1 cellular context compared by ENCODE assay signal in the genomic region with DNA sequence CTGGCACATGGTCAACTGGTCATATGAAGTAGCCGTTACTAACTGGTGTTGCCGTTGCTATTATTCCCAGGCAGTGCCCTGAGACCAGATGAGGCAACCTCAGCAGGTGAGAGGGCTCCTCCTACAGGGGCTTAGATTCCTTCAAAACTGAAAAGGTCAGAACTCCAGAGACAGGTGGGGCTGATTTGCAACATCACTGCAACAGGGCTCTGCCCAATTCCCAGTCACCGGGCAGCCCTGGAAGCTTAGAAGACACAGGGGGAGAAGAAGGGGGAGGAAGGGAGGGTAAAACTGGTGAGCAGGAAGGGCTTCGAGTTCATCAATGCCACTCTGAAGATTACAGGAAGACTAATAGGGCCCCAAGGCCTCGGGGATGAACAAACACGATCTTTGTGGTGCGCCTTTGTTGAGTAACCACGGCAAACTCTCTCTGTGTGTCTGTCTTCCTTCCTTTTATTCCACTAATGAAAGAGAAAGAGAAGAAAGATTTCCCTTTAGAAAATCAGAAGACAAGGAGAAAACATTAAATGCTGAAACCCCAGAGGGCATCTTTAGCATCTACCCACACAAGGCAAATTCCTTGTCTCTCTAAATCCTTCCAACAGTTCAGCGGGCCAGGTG.
A peak's percentile ranks its signal among the peaks of the same experiment; 100 is the strongest.
TF ChIP-seq lines count a peak whose summit lies in the region.

No MANE protein-coding gene starts in this region.

TF ChIP-seq in H1, 55 proteins besides CTCF, POLR2A, EP300 and RAD21:
- TF ChIP-seq GABPA (IDR thresholded peaks at IDR 0.05; ENCODE audit: borderline replicate concordance, insufficient read depth, low read length) (no peak), CEBPB (IDR thresholded peaks at IDR 0.05; ENCODE audit: low read depth, low read length) (peak; percentile 53; the same call in 1 of the 2 replicates)
